ENCODE assay signal across 32 cellular contexts in the genomic region with DNA sequence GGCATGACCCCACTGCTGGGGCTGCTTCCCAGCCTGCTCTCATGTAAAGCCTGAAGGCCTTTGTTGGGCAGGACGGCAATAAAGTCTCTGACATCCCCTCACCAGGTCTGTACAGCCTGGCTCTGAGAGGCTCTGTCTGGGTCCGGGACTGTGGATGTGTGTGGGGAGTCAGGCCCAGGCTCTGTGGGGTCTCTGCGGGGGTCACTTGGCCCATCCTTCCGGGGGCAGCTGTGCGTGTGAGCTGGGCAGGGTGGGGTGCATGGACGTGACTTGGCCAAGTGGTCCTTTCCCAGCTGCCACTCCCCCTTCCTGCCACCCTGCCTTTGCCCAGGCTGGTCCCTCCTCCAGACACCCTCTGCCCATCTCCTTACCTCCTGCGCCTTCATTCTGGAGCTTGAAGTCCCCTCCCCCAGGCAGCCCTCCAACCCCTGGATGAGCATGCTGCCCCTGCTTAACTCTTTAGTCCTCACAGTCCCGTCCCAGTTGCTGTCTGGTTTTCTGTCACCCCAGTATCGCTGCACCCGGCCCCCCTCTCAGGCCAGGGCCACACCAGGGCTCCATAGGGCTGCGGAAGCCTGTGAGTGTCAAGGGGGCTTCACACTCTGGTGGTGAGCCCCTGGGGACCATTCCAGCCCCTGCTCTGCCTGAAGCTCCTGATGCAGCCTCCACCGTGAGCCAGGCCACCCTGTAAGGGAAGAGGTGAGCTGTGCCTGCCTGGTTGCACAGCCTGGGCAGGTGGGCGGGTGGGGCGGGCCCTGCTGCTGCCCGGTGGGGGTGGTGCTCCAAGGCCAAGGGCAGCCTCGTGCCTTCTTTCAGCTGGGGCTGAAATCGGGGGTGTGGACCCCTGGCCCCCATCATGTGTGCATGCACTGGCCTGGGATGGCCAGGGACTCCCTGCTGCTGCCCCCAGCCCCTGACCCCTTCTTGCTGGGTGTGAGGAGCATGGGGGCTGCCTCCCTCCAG. TPM values are rescaled to one million over a fixed set of nuclear protein-coding genes. Genes with fewer than 3 reads are reported as not detected.
DNase-seq lines count a peak whose midpoint lies in the region; ATAC-seq and TF ChIP-seq lines count a peak whose summit lies in the region.
"Had no signal": no experiment of that assay in that cellular context is flagged by ENCODE, and none has a peak within 500 bp of the region (broad histone marks: within the 10 kb centered on the region; RNA-seq: fewer than 3 reads in every experiment).

No MANE protein-coding gene starts in this region.

- POLR2A ChIA-PET in SK-N-SH (lab: Yijun Ruan, JAX) = no interaction called here

- H3K36me3 Mint-ChIP-seq in H9 (ENCODE audit: insufficient read depth in 1 of 3, low read depth in 3 of 3) (no peaks in the 10 kb centered on the region), glutamatergic neuron (ENCODE audit: unreplicated experiment) (no peaks in the 10 kb centered on the region), neural progenitor cell (no peaks in the 10 kb centered on the region)
- H3K36me3 Mint-ChIP-seq: activated naive CD4-positive, alpha-beta T cell treated with anti-CD3 and anti-CD28 coated beads, Interleukin-2, amount 10 ng/mL, durations not matched to agents 7 days and 5 days; CD4-positive, alpha-beta memory T cell; naive B cell had no signal

- no peak overlapping the region for H3K18ac ChIP-seq in H9 (ENCODE audit: insufficient read length, low read depth, low read length)

- H3K4me2 ChIP-seq in SK-N-SH (no peak overlapping the region), H9 (ENCODE audit: insufficient read depth, insufficient read length, low read length) (no peak overlapping the region), neural progenitor cell (no peak overlapping the region)
- H3K4me2 ChIP-seq: KMS-11 had no signal

- H3K23me2 ChIP-seq in H9 (ENCODE audit: insufficient read length, low read depth, low read length, poor library complexity, severe bottlenecking) = peaks cover 7% of the 10 kb centered on the region

- TF ChIP-seq CTCF in SK-N-SH (IDR thresholded peaks at IDR 0.05) = no peak
- no peak for TF ChIP-seq CTCF in H9 (conservative IDR thresholded peaks at IDR 0.05)
- TF ChIP-seq CTCF in glutamatergic neuron (IDR thresholded peaks at IDR 0.05; ENCODE audit: partially characterized antibody, unreplicated experiment) = no peak
- TF ChIP-seq CTCF in neural progenitor cell (IDR thresholded peaks at IDR 0.05) = no peak

- H3K36me3 ChIP-seq in SK-N-SH (replicated peaks in 1 of 2; ENCODE audit: control insufficient read depth in 1 of 2, insufficient read depth in 2 of 2, low read length in 1 of 2) (no peaks in the 10 kb centered on the region), neural progenitor cell (no peaks in the 10 kb centered on the region)

- H3K27ac ChIP-seq in SK-N-SH (ENCODE audit: low read depth in 2 of 2, low read length in 1 of 2) = no peak overlapping the region
- H3K27ac ChIP-seq in H9 (ENCODE audit: insufficient read length, low read depth, low read length) = no peak overlapping the region
- no peak overlapping the region for H3K27ac ChIP-seq in neural progenitor cell
- H3K27ac ChIP-seq: 22Rv1, dorsolateral prefrontal cortex, KMS-11, parathyroid adenoma had no signal

- peak overlapping the region; percentile 23; the same call in 1 of the 2 replicates for H3K14ac ChIP-seq in H9 (ENCODE audit: insufficient read depth, low read length)

- H3K4me3 ChIP-seq in SK-N-SH (ENCODE audit: low read depth in 2 of 2, low read length in 1 of 2) (no peak overlapping the region), neural progenitor cell (no peak overlapping the region)
- H3K4me3 ChIP-seq: dorsolateral prefrontal cortex had no signal

- no peaks in the 10 kb centered on the region for H3K27me3 ChIP-seq in SK-N-SH (ENCODE audit: insufficient read depth)
- H3K27me3 ChIP-seq in H9 (ENCODE audit: insufficient read depth, low read length) = peaks cover 6% of the 10 kb centered on the region; the same call in 1 of the 2 replicates
- H3K27me3 ChIP-seq in neural progenitor cell = peaks cover 39% of the 10 kb centered on the region

- TF ChIP-seq EP300 in SK-N-SH (IDR thresholded peaks at IDR 0.05; ENCODE audit: borderline replicate concordance in 1 of 2, low read depth in 1 of 2, low read length in 1 of 2) = no peak

- 55% methylated on average over 6 of the region's 17 CpGs for WGBS in SK-N-SH (ENCODE audit: low lambda C conversion rate)
- no CpG with 5 or more reads among the region's 17 CpGs for WGBS in H9 (ENCODE audit: extremely low coverage, insufficient read length, low lambda C conversion rate)

- no peak overlapping the region for H2AK5ac ChIP-seq in H9 (ENCODE audit: insufficient read length, low read length)

- H2AFZ ChIP-seq in SK-N-SH (ENCODE audit: low read depth) = no peak overlapping the region
- H2AFZ ChIP-seq in H9 (ENCODE audit: low read length) = no peak overlapping the region
- no peak overlapping the region for H2AFZ ChIP-seq in neural progenitor cell (replicated peaks)
- H2AFZ ChIP-seq: parathyroid adenoma had no signal

- H3K4me3 Mint-ChIP-seq in H9 (no peak overlapping the region), glutamatergic neuron (ENCODE audit: unreplicated experiment) (no peak overlapping the region), neural progenitor cell (peak overlapping the region; percentile 35)
- H3K4me3 Mint-ChIP-seq: activated naive CD4-positive, alpha-beta T cell treated with anti-CD3 and anti-CD28 coated beads, Interleukin-2, amount 10 ng/mL, durations not matched to agents 7 days and 5 days; activated T-cell treated with anti-CD3 and anti-CD28 coated beads, Interleukin-2, amount 50 U/mL, for 4 hours; CD4-positive, alpha-beta memory T cell; HFFc6; naive B cell; stimulated activated naive CD8-positive, alpha-beta T cell treated with anti-CD3 and anti-CD28 coated beads, Interleukin-15, amount 100 ng/mL, for 72 hours had no signal

- H3K27me3 Mint-ChIP-seq in H9 (ENCODE audit: low read depth) (peaks cover 32% of the 10 kb centered on the region), glutamatergic neuron (ENCODE audit: unreplicated experiment) (peaks cover 14% of the 10 kb centered on the region), neural progenitor cell (ENCODE audit: insufficient read depth, low read depth) (peaks cover 23% of the 10 kb centered on the region)

- no peaks in the 10 kb centered on the region for H3K79me1 ChIP-seq in H9 (ENCODE audit: insufficient read depth, low read depth, low read length, poor library complexity, severe bottlenecking)

- H3K9me2 ChIP-seq in SK-N-SH = no peaks in the 10 kb centered on the region

- no peak overlapping the region for H2BK12ac ChIP-seq in H9 (ENCODE audit: insufficient read length, low read depth, low read length)

- H4K20me1 ChIP-seq in SK-N-SH (ENCODE audit: insufficient read depth) (no peaks in the 10 kb centered on the region), H9 (ENCODE audit: control insufficient read depth, insufficient read depth, insufficient read length) (no peaks in the 10 kb centered on the region), neural progenitor cell (ENCODE audit: low read depth) (peaks cover 7% of the 10 kb centered on the region)

- ATAC-seq in SK-N-SH treated with all-trans-retinoic acid at 6 μM for 48 hours (no peak), HG03039 (IDR thresholded peaks at IDR 0.05; ENCODE audit: unreplicated experiment) (no peak), HG03378 (IDR thresholded peaks at IDR 0.05; ENCODE audit: unreplicated experiment) (no peak)
- ATAC-seq: activated CD4-positive, CD25-positive, alpha-beta regulatory T cell treated with anti-CD3 and anti-CD28 coated beads, Interleukin-2, amount 50 U/mL, for 24 hours; activated T-cell treated with anti-CD3 and anti-CD28 coated beads, Interleukin-2, amount 50 U/mL, for 4 hours; stimulated activated naive CD8-positive, alpha-beta T cell treated with anti-CD3 and anti-CD28 coated beads, Interleukin-15, amount 100 ng/mL, for 72 hours had no signal

- H3K9me3 Mint-ChIP-seq in H9 (no peaks in the 10 kb centered on the region; a peak in 1 of 5 replicates), glutamatergic neuron (ENCODE audit: unreplicated experiment) (peaks cover 1% of the 10 kb centered on the region), neural progenitor cell (no peaks in the 10 kb centered on the region)
- H3K9me3 Mint-ChIP-seq: activated naive CD4-positive, alpha-beta T cell treated with anti-CD3 and anti-CD28 coated beads, Interleukin-2, amount 10 ng/mL, durations not matched to agents 7 days and 5 days; activated T-cell treated with anti-CD3 and anti-CD28 coated beads, Interleukin-2, amount 50 U/mL, for 4 hours; HFFc6; naive B cell; stimulated activated naive CD8-positive, alpha-beta T cell treated with anti-CD3 and anti-CD28 coated beads, Interleukin-15, amount 100 ng/mL, for 72 hours had no signal

- H3K27ac Mint-ChIP-seq in H9 (no peak overlapping the region), glutamatergic neuron (ENCODE audit: unreplicated experiment) (no peak overlapping the region), neural progenitor cell (peak overlapping the region; percentile 46)
- H3K27ac Mint-ChIP-seq: activated naive CD4-positive, alpha-beta T cell treated with anti-CD3 and anti-CD28 coated beads, Interleukin-2, amount 10 ng/mL, durations not matched to agents 7 days and 5 days; HFFc6; naive B cell; stimulated activated naive CD8-positive, alpha-beta T cell treated with anti-CD3 and anti-CD28 coated beads, Interleukin-15, amount 100 ng/mL, for 72 hours had no signal

- no peak overlapping the region for H2BK20ac ChIP-seq in H9 (ENCODE audit: low read depth, low read length, poor library complexity, severe bottlenecking)

- CTCF ChIA-PET in SK-N-SH (lab: Yijun Ruan, JAX) = interaction anchor here (0.6 to 3.7 kb wide), 7 partner anchors 9 to 538 kb away, joined by 3 to 13 read pairs (median 5); no protein-coding TSS in a partner anchor

- no peak overlapping the region for H2BK5ac ChIP-seq in H9 (ENCODE audit: insufficient read length, low read length)

- no peak overlapping the region for H2BK120ac ChIP-seq in H9 (ENCODE audit: low read depth, low read length, poor library complexity, severe bottlenecking)

- peaks cover 2 to 14% of the 10 kb centered on the region in 2 experiments; a peak in 3 of 4 replicates for H3K4me1 Mint-ChIP-seq in H9
- H3K4me1 Mint-ChIP-seq in glutamatergic neuron (ENCODE audit: low read depth, unreplicated experiment) = no peaks in the 10 kb centered on the region
- peaks cover 16% of the 10 kb centered on the region for H3K4me1 Mint-ChIP-seq in neural progenitor cell
- H3K4me1 Mint-ChIP-seq: CD4-positive, alpha-beta memory T cell had no signal

- H3K79me2 ChIP-seq in SK-N-SH (ENCODE audit: insufficient read depth) (no peaks in the 10 kb centered on the region), H9 (ENCODE audit: insufficient read depth, low read length) (no peaks in the 10 kb centered on the region), neural progenitor cell (ENCODE audit: low read depth) (no peaks in the 10 kb centered on the region)
- H3K79me2 ChIP-seq: parathyroid adenoma had no signal

- no peak overlapping the region for H2BK15ac ChIP-seq in H9 (ENCODE audit: low read depth, low read length)

- H4K8ac ChIP-seq in H9 (replicated peaks; ENCODE audit: insufficient read length, low read depth, low read length) = no peak overlapping the region

- no peak overlapping the region for H3K23ac ChIP-seq in H9 (ENCODE audit: insufficient read length, low read depth, low read length)

- H3K9me3 ChIP-seq in SK-N-SH (no peaks in the 10 kb centered on the region), H9 (ENCODE audit: control insufficient read depth, low read depth, low read length) (no peaks in the 10 kb centered on the region), neural progenitor cell (ENCODE audit: low read depth) (no peaks in the 10 kb centered on the region)

- no peak overlapping the region for H3K56ac ChIP-seq in H9 (ENCODE audit: insufficient read length, low read depth, low read length)

- H3F3A ChIP-seq in SK-N-SH (replicated peaks; ENCODE audit: insufficient read depth) (no peaks in the 10 kb centered on the region), neural progenitor cell (ENCODE audit: low read depth) (no peaks in the 10 kb centered on the region)

- TF ChIP-seq RAD21 in SK-N-SH (IDR thresholded peaks at IDR 0.05; ENCODE audit: low read length) = no peak

- no peak overlapping the region for H4K91ac ChIP-seq in H9 (ENCODE audit: insufficient read length, low read depth, low read length)

- H3K4ac ChIP-seq in H9 (ENCODE audit: low read depth, low read length) = no peak overlapping the region

- H3K4me1 ChIP-seq in SK-N-SH (ENCODE audit: control insufficient read depth in 1 of 2, insufficient read depth in 2 of 2, low read depth in 1 of 2, low read length in 1 of 2) (peaks cover 0 to 13% of the 10 kb centered on the region in 2 experiments; a peak in 1 of 4 replicates), H9 (ENCODE audit: insufficient read depth, low read length) (no peaks in the 10 kb centered on the region; the same call in 1 of the 2 replicates), neural progenitor cell (peaks cover 14% of the 10 kb centered on the region)

- no peak overlapping the region for H4K5ac ChIP-seq in H9 (ENCODE audit: insufficient read length, low read depth, low read length)

- DNase-seq in SK-N-SH = peak; percentile 29
- no peak for DNase-seq in H9
- DNase-seq in glutamatergic neuron = peak; percentile 19
- DNase-seq in neural progenitor cell (ENCODE audit: low spot score) = no peak
- DNase-seq in anterior cingulate cortex (lab: John Stamatoyannopoulos, UW) = no peak
- DNase-seq: activated T-cell treated with anti-CD3 and anti-CD28 coated beads, Interleukin-2, amount 50 U/mL, for 4 hours; CD4-positive, alpha-beta memory T cell; central memory CD4-positive, alpha-beta T cell; DMS153; foreskin fibroblast; HFFc6; mesenchymal stem cell; naive B cell; NCI-H146; NCI-H2171 treated with DMSO at 0.1 percent for 48 hours; NCI-H524 treated with DMSO at 0.1 percent for 48 hours; stimulated activated CD4-positive, alpha-beta T cell treated with anti-CD3 and anti-CD28 coated beads, Interleukin-4, amount 100 ng/mL, for 24 hours; trophoblast cell had no signal

- H3T11ph ChIP-seq in H9 (ENCODE audit: low read length) = no peak overlapping the region

- H3K9ac ChIP-seq in SK-N-SH (no peak overlapping the region), H9 (ENCODE audit: extremely low read depth, insufficient read length, low read length) (no peak overlapping the region), neural progenitor cell (no peak overlapping the region)
- H3K9ac ChIP-seq: KMS-11, parathyroid adenoma had no signal

RNA-seq across cellular contexts. Expression of gene KIF26A, which starts 25.5 kb away (rescaled TPM):
- 1.4 and 1.7 TPM in 2 replicates for polyA plus RNA-seq in SK-N-SH (2012; rRNA removed)
- polyA plus RNA-seq in SK-N-SH (2012; cell fraction: cytosol; rRNA removed) = 0.79 and 1.5 TPM in 2 replicates
- 2.1 and 4.0 TPM in 2 replicates for polyA plus RNA-seq in SK-N-SH (2012; cell fraction: nucleus; rRNA removed)
- total RNA-seq in H9 (2021) = 43.0 and 44.2 TPM in 2 replicates
- 5.9 TPM for total RNA-seq in glutamatergic neuron (ENCODE audit: unreplicated experiment)
- 6.1 and 40.2 TPM in 2 replicates for total RNA-seq in neural progenitor cell (ENCODE audit: low replicate concordance)
- total RNA-seq: RPMI7951 had no signal

RNA-seq across cellular contexts. Expression of gene ASPG, which starts 27.4 kb away (rescaled TPM):
- not detected in 2 replicates for polyA plus RNA-seq in SK-N-SH (2012; rRNA removed)
- polyA plus RNA-seq in SK-N-SH (2012; cell fraction: cytosol; rRNA removed) = not detected in 2 replicates
- 0.01 TPM in 1 of 2 replicates, not detected in the other for polyA plus RNA-seq in SK-N-SH (2012; cell fraction: nucleus; rRNA removed)
- total RNA-seq in H9 (2021) (0.24 and 0.33 TPM in 2 replicates), glutamatergic neuron (ENCODE audit: unreplicated experiment) (not detected), neural progenitor cell (ENCODE audit: low replicate concordance) (0.87 and 1.2 TPM in 2 replicates)
- total RNA-seq: CD4-positive, alpha-beta memory T cell; G401; HFFc6; HT1080; kidney epithelial cell; RPMI7951 had no signal
- polyA plus RNA-seq: CD4-positive, alpha-beta memory T cell had no signal

Comparison
In these comparisons a context has a peak if more than half of its experiments do, and no peak if none do; other contexts are left out.
1. DNase-seq: peak in SK-N-SH (single experiment) and glutamatergic neuron (single experiment); none in H9 (single experiment), neural progenitor cell (single experiment) and anterior cingulate cortex (0 of 58).